Comparison of ENCODE assay signal across 29 cellular contexts in genomic region chr5:78589928-78590327, GRCh38.
"Had no signal": no experiment of that assay in that cellular context is flagged by ENCODE, and none has a peak within 500 bp of the region (broad histone marks: within the 10 kb centered on the region; RNA-seq: fewer than 3 reads in every experiment).

No MANE protein-coding gene starts in this region.

- H3K36me3 ChIP-seq: ascending aorta, heart left ventricle, neutrophil, stomach, suprapubic skin, tibial artery, upper lobe of right lung had no signal

- ATAC-seq: activated T-cell treated with anti-CD3 and anti-CD28 coated beads, Interleukin-2, amount 50 U/mL, for 72 hours; heart left ventricle; stimulated activated naive B cell treated with anti-CD40 and anti-IgM and Interleukin-4, amounts not matched to agents 10 μg/mL and 1 μg/mL and 100 μg/mL, for 72 hours; upper lobe of right lung had no signal

- H3K36me3 Mint-ChIP-seq: activated naive CD8-positive, alpha-beta T cell had no signal

- H3K27ac ChIP-seq: ascending aorta, neutrophil, suprapubic skin, tibial artery, upper lobe of right lung, VCaP had no signal

- H3K4me3 ChIP-seq: ascending aorta, heart left ventricle, smooth muscle cell, stomach, suprapubic skin, tibial artery, upper lobe of right lung had no signal

- DNase-seq: activated CD4-positive, alpha-beta T cell treated with anti-CD3 and anti-CD28 coated beads for 4 hours; activated CD4-positive, alpha-beta T cell treated with anti-CD3 and anti-CD28 coated beads, Interleukin-2, amount 50 U/mL, for 4 hours; activated naive CD4-positive, alpha-beta T cell treated with Interleukin-2 at 50 U/mL for 16 hours; activated T-cell treated with anti-CD3 and anti-CD28 coated beads for 4 hours; activated T-cell treated with anti-CD3 and anti-CD28 coated beads, Interleukin-2, amount 50 U/mL, for 72 hours; brain microvascular endothelial cell; central memory CD4-positive, alpha-beta T cell; effector CD8-positive, alpha-beta T cell; heart left ventricle; hypothalamus; immature natural killer cell; nephron progenitor cell; stimulated activated CD4-positive, alpha-beta T cell treated with anti-CD3 and anti-CD28 coated beads, Interleukin-1b, Interleukin-23, amount 100 ng/mL, for 48 hours; stimulated activated naive B cell treated with anti-CD40 and anti-IgM and Interleukin-4, amounts not matched to agents 10 μg/mL and 1 μg/mL and 100 μg/mL, for 72 hours; stomach; T-helper 1 cell; tibial artery; upper lobe of right lung had no signal

- H3K9me3 Mint-ChIP-seq: stimulated activated naive B cell treated with anti-CD40 and anti-IgM and Interleukin-4, amounts not matched to agents 10 μg/mL and 1 μg/mL and 100 μg/mL, for 72 hours had no signal

- H3K27me3 ChIP-seq: ascending aorta, brain microvascular endothelial cell, heart left ventricle, neutrophil, stomach, suprapubic skin, tibial artery, upper lobe of right lung had no signal

- H3K4me3 Mint-ChIP-seq: activated naive CD8-positive, alpha-beta T cell; activated T-cell treated with anti-CD3 and anti-CD28 coated beads, Interleukin-2, amount 50 U/mL, for 72 hours; immature natural killer cell; memory B cell; nephron progenitor cell; stimulated activated naive B cell treated with anti-CD40 and anti-IgM and Interleukin-4, amounts not matched to agents 10 μg/mL and 1 μg/mL and 100 μg/mL, for 72 hours; T-helper 2 cell treated with Interferon-gamma antibody and Interleukin-4, amounts not matched to agents 5 μg/mL and 100 μg/mL, for 36 hours had no signal

- FAIRE-seq: endometrium, TTC549 had no signal

- H3K27me3 Mint-ChIP-seq: memory B cell; progenitor cell of endocrine pancreas; stimulated activated naive B cell treated with anti-CD40 and anti-IgM and Interleukin-4, amounts not matched to agents 10 μg/mL and 1 μg/mL and 100 μg/mL, for 72 hours had no signal

- H3K4me1 Mint-ChIP-seq: immature natural killer cell had no signal

- H3K27ac Mint-ChIP-seq: activated naive CD8-positive, alpha-beta T cell; activated T-cell treated with anti-CD3 and anti-CD28 coated beads, Interleukin-2, amount 50 U/mL, for 72 hours; immature natural killer cell; memory B cell; nephron progenitor cell; progenitor cell of endocrine pancreas; stimulated activated naive B cell treated with anti-CD40 and anti-IgM and Interleukin-4, amounts not matched to agents 10 μg/mL and 1 μg/mL and 100 μg/mL, for 72 hours; T-helper 2 cell treated with Interferon-gamma antibody and Interleukin-4, amounts not matched to agents 5 μg/mL and 100 μg/mL, for 36 hours had no signal

- H3K9me3 ChIP-seq: ascending aorta, heart left ventricle, neutrophil, stomach, suprapubic skin, tibial artery, upper lobe of right lung had no signal
